ENCODE assay signal across 9 cellular contexts in the genomic region with DNA sequence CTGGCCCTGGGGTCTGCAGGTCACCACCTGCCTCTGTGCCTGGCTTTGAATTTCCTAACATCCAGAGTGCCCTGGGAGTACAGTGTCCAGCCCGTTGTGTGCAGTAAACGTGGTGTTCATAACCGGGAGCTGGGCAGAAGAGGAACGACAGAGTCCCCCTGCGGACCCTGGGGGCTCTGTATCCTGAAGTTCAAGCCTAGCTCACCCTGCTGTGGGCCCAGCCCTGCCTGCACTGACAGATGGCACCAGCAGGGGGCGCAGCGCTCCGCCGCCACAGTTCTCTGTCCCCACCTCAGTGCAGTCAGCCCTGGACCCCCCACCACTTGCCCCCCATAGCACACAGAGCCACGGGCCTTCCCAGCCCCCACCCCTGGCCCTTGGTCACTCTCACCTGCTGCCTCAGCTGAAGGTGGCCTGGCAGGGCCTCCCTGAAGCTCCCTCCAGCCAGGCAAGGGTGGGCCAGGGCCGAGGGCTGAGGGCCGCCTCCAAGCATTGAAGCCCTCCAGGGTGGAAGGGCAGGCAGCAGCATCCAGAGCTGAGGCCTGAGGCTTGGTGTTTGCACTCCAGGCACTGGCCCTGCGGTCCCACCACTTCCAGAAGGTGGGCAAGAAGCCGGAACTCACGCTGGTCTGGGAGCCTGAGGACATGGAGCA. TPM values are rescaled to one million over a fixed set of nuclear protein-coding genes. Genes with fewer than 3 reads are reported as not detected.
DNase-seq lines count a peak whose midpoint lies in the region; ATAC-seq, FAIRE-seq and TF ChIP-seq lines count a peak whose summit lies in the region.
"Not testable (repeated sequence)": the region's sequence is repeated elsewhere in the genome, so short reads cannot be mapped to it uniquely, and the experiment has no call there.
"Had no signal": no experiment of that assay in that cellular context is flagged by ENCODE, and none has a peak within 500 bp of the region (broad histone marks: within the 10 kb centered on the region; RNA-seq: fewer than 3 reads in every experiment).

No MANE protein-coding gene starts in this region.

- not testable (repeated sequence) for TF ChIP-seq POLR2A in HepG2 (IDR thresholded peaks at IDR 0.05; ENCODE audit: insufficient read depth in 1 of 2, low read depth in 2 of 2, low read length in 2 of 2); vagina (IDR thresholded peaks at IDR 0.05)

- FAIRE-seq in HepG2 (lab: Jason Lieb, UNC), result peak; percentile 86

- H3K4me1 ChIP-seq in fibroblast of lung (ENCODE audit: control insufficient read depth, extremely low read depth, insufficient read depth, low read length); HepG2 (ENCODE audit: insufficient read depth, low read length); vagina: not testable (repeated sequence)

- not testable (repeated sequence) for H3K79me2 ChIP-seq in fibroblast of lung (ENCODE audit: control insufficient read depth, insufficient read depth, low read length); HepG2 (ENCODE audit: insufficient read depth, low read length)

- H3K9ac ChIP-seq in fibroblast of lung (ENCODE audit: insufficient read depth, low read length); HepG2 (ENCODE audit: insufficient read depth, low read depth, low read length): not testable (repeated sequence)

- not testable (repeated sequence) for TF ChIP-seq EP300 in HepG2 (IDR thresholded peaks at IDR 0.05; ENCODE audit: low read depth in 2 of 2, low read length in 2 of 2); HepG2 (CRISPR knock-in tag; IDR thresholded peaks at IDR 0.05; ENCODE audit: borderline replicate concordance)

- not testable (repeated sequence) for H2AFZ ChIP-seq in fibroblast of lung (ENCODE audit: low read length); HepG2 (ENCODE audit: low read length)

- 0 out of 2 replicates have a peak, but pooled peaks have one; percentile 24 for TF ChIP-seq RAD21 in HepG2 (CRISPR knock-in tag; IDR thresholded peaks at IDR 0.05)

- H3K4me3 Mint-ChIP-seq in activated CD4-positive, alpha-beta T cell treated with anti-CD3 and anti-CD28 coated beads for 36 hours, result not testable (repeated sequence)

- H3K36me3 ChIP-seq in GM06990 (ENCODE audit: control insufficient read depth, insufficient read depth, low read length); fibroblast of lung (ENCODE audit: control insufficient read depth, insufficient read depth, low read length); HepG2 (replicated peaks in 1 of 2; ENCODE audit: control insufficient read depth in 1 of 2, insufficient read depth in 2 of 2, low read length in 2 of 2); vagina: not testable (repeated sequence)

- H3K27ac ChIP-seq in fibroblast of lung (ENCODE audit: insufficient read depth, low read length); HepG2 (ENCODE audit: extremely low read length, insufficient read depth, low read length); vagina: not testable (repeated sequence)

- CTCF ChIA-PET in activated CD4-positive, alpha-beta T cell treated with anti-CD3 and anti-CD28 coated beads for 36 hours (lab: Charles Lee), result interaction anchor here (0.6 to 1.5 kb wide), 5 partner anchors 12 to 433 kb away, joined by 3 read pairs; no protein-coding TSS in a partner anchor
- CTCF ChIA-PET in HepG2 (lab: Yijun Ruan, JAX; ENCODE audit: low intra/inter-chr PET ratio, low total read pairs), result not testable (repeated sequence)

- intact Hi-C loops in activated CD4-positive, alpha-beta T cell treated with anti-CD3 and anti-CD28 coated beads for 36 hours (cut with DNase I, micrococcal nuclease), result loop anchor here in 1 of 2 experiments (5.0 kb wide), 1 partner anchor 102 kb away; no protein-coding TSS in a partner anchor
- intact Hi-C loops in HepG2 (cut with micrococcal nuclease; ENCODE audit: unreplicated experiment); posterior vena cava (cut with DNase I); vagina (cut with DNase I): not testable (repeated sequence)

- in situ Hi-C loops in astrocyte of the cerebellum (cut with HindIII; ENCODE audit: low sequenced_read_pairs); HepG2 (cut with HindIII; ENCODE audit: extremely low pct_ligation_motif_present, low pct_unique_long_range_greater_than_20kb): not testable (repeated sequence)

- not testable (repeated sequence) for DNase-seq in GM06990 (ENCODE audit: extremely low read depth, insufficient read length); astrocyte of the cerebellum (ENCODE audit: low read depth); fibroblast of lung (ENCODE audit: low read depth in 2 of 2); HepG2 (ENCODE audit: low spot score); vagina (ENCODE audit: extremely low spot score in 2 of 2)
- peak; percentile 3 for DNase-seq in activated CD4-positive, alpha-beta T cell treated with anti-CD3 and anti-CD28 coated beads for 36 hours
- peak; percentile 61 for DNase-seq in posterior vena cava (ENCODE audit: low spot score)

- not testable (repeated sequence) for H3K9me3 Mint-ChIP-seq in activated CD4-positive, alpha-beta T cell treated with anti-CD3 and anti-CD28 coated beads for 36 hours (ENCODE audit: low read depth)

- not testable (repeated sequence) for H3K27ac Mint-ChIP-seq in activated CD4-positive, alpha-beta T cell treated with anti-CD3 and anti-CD28 coated beads for 36 hours

- not testable (repeated sequence) for H3K36me3 Mint-ChIP-seq in activated CD4-positive, alpha-beta T cell treated with anti-CD3 and anti-CD28 coated beads for 36 hours (ENCODE audit: low read depth)

- POLR2A ChIA-PET in activated CD4-positive, alpha-beta T cell treated with anti-CD3 and anti-CD28 coated beads for 36 hours (lab: Charles Lee); HepG2 (lab: Yijun Ruan, JAX): not testable (repeated sequence)

- BruUV-seq in HepG2 (replicated peaks; lab: Mats Ljungman, UMichigan), result not testable (repeated sequence)

- not testable (repeated sequence) for H3K4me2 ChIP-seq in fibroblast of lung (ENCODE audit: extremely low read depth, insufficient read depth, low read length); HepG2 (ENCODE audit: low read depth, low read length)

- not testable (repeated sequence) for H3K27me3 ChIP-seq in GM06990 (replicated peaks; ENCODE audit: control insufficient read depth, insufficient read depth, low read length); fibroblast of lung (ENCODE audit: control insufficient read depth, insufficient read depth, low read length); HepG2 (ENCODE audit: control insufficient read depth in 1 of 2, insufficient read depth in 2 of 2, low read length in 2 of 2); vagina

- WGBS in HepG2 (ENCODE audit: low lambda C conversion rate), result 100% methylated on average over 2 of the region's 15 CpGs

- ATAC-seq in activated CD4-positive, alpha-beta T cell treated with anti-CD3 and anti-CD28 coated beads for 36 hours, result peak; percentile 66
- ATAC-seq in HepG2, result peak; percentile 35

- TF ChIP-seq CTCF in GM06990 (IDR thresholded peaks at IDR 0.05; ENCODE audit: insufficient read depth, low read length, poor library complexity, severe bottlenecking), result peak; percentile 61
- peak; percentile 74 for TF ChIP-seq CTCF in LNCAP (IDR thresholded peaks at IDR 0.05)
- TF ChIP-seq CTCF in astrocyte of the cerebellum (IDR thresholded peaks at IDR 0.05; ENCODE audit: low read depth, low read length, missing control alignments), result peak; percentile 57
- TF ChIP-seq CTCF in fibroblast of lung (conservative IDR thresholded peaks at IDR 0.05 in 1 of 2, IDR thresholded peaks at IDR 0.05 in 1 of 2; ENCODE audit: low read depth in 1 of 2, low read length in 2 of 2), result peak; percentile 9 to 31
- peak; percentile 47 for TF ChIP-seq CTCF in HepG2 (CRISPR knock-in tag; IDR thresholded peaks at IDR 0.05)
- peak in 2 of 3 experiments; percentile 7 to 29 for TF ChIP-seq CTCF in vagina (IDR thresholded peaks at IDR 0.05)

- not testable (repeated sequence) for H3K4me3 ChIP-seq in GM06990 (replicated peaks; ENCODE audit: low read depth, low read length); astrocyte of the cerebellum (ENCODE audit: low read depth, low read length); fibroblast of lung (replicated peaks in 1 of 4; ENCODE audit: control extremely low read depth in 1 of 4, insufficient read depth in 1 of 4, low read depth in 3 of 4, low read length in 4 of 4); HepG2 (replicated peaks in 1 of 3; ENCODE audit: insufficient read depth in 1 of 3, low read depth in 2 of 3, low read length in 3 of 3); vagina

- H3K27me3 Mint-ChIP-seq in activated CD4-positive, alpha-beta T cell treated with anti-CD3 and anti-CD28 coated beads for 36 hours, result not testable (repeated sequence)

- H3K9me3 ChIP-seq in fibroblast of lung (ENCODE audit: control insufficient read depth, insufficient read depth, low read depth, low read length); HepG2 (ENCODE audit: low read length); vagina: not testable (repeated sequence)

- H3K4me1 Mint-ChIP-seq in activated CD4-positive, alpha-beta T cell treated with anti-CD3 and anti-CD28 coated beads for 36 hours, result not testable (repeated sequence)

- not testable (repeated sequence) for H4K20me1 ChIP-seq in fibroblast of lung (ENCODE audit: control insufficient read depth, extremely low read depth, insufficient read depth, low read length); HepG2 (ENCODE audit: insufficient read depth, low read length)

RNA-seq across cellular contexts. Expression of a gene that starts 43.2 kb away (rescaled TPM):
- total RNA-seq in activated CD4-positive, alpha-beta T cell treated with anti-CD3 and anti-CD28 coated beads for 36 hours, result not detected
- not detected in 2 replicates for total RNA-seq in fibroblast of lung
- polyA plus RNA-seq in fibroblast of lung, result not detected in 2 replicates
- polyA plus RNA-seq in fibroblast of lung (2012), result not detected in 2 replicates
- polyA minus RNA-seq in fibroblast of lung (ENCODE audit: low replicate concordance), result not detected in 2 replicates
- not detected in 2 replicates for total RNA-seq in HepG2 (2016; rRNA removed; fragmentation: Illumina TruSeq; extraction: Trizol)
- total RNA-seq in HepG2 (2016; cell fraction: cytosol; rRNA removed; fragmentation: Illumina TruSeq; extraction: Trizol; ENCODE audit: low read depth), result not detected in 2 replicates
- not detected in 2 replicates for total RNA-seq in HepG2 (2016; cell fraction: insoluble cytoplasmic fraction; rRNA removed; fragmentation: Illumina TruSeq; extraction: Trizol)
- total RNA-seq in HepG2 (2016; cell fraction: membrane; rRNA removed; fragmentation: Illumina TruSeq; extraction: Trizol), result not detected in 2 replicates
- total RNA-seq in HepG2 (2016; cell fraction: nucleus; rRNA removed; fragmentation: Illumina TruSeq; extraction: Trizol), result not detected in 2 replicates
- polyA plus RNA-seq in HepG2 (2011; rRNA removed), result not detected in 2 replicates
- polyA plus RNA-seq in HepG2 (2011; cell fraction: cytosol; rRNA removed), result not detected in 2 replicates
- polyA plus RNA-seq in HepG2 (2011; cell fraction: nucleus; rRNA removed), result not detected in 2 replicates
- not detected in 2 replicates for polyA plus RNA-seq in HepG2 (2012)
- polyA plus RNA-seq in HepG2 (2016; cell fraction: cytosol; fragmentation: Illumina TruSeq; extraction: Trizol; ENCODE audit: low read depth), result not detected in 2 replicates
- polyA plus RNA-seq in HepG2 (2016; cell fraction: insoluble cytoplasmic fraction; fragmentation: Illumina TruSeq; extraction: Trizol; ENCODE audit: low read depth), result not detected in 2 replicates
- not detected in 2 replicates for polyA plus RNA-seq in HepG2 (2016; cell fraction: membrane; fragmentation: Illumina TruSeq; extraction: Trizol; ENCODE audit: low read depth)
- polyA plus RNA-seq in HepG2 (2016; cell fraction: nucleus; fragmentation: Illumina TruSeq; extraction: Trizol; ENCODE audit: insufficient read depth, low read depth), result not detected in 2 replicates
- polyA minus RNA-seq in HepG2 (2011; rRNA and poly(A)+ RNA removed; ENCODE audit: low replicate concordance), result 1.1 TPM in 1 of 2 replicates, not detected in the other
- not detected in 2 replicates for polyA minus RNA-seq in HepG2 (2011; cell fraction: cytosol; rRNA and poly(A)+ RNA removed)
- not detected in 2 replicates for polyA minus RNA-seq in HepG2 (2011; cell fraction: nucleus; rRNA and poly(A)+ RNA removed)
- total RNA-seq in posterior vena cava, result not detected
- total RNA-seq in vagina, result not detected
- total RNA-seq: gastroesophageal sphincter had no signal

Comparison
In these comparisons a context has a peak if more than half of its experiments do, and no peak if none do; other contexts are left out.
1. CTCF ChIP-seq: peak in every context shown above with its lines; median percentile 74 in LNCAP; 61 in GM06990; 57 in astrocyte of the cerebellum; 47 in HepG2; 20 in fibroblast of lung; 18 in vagina.